18 cellular contexts compared by ENCODE assay signal in the genomic region with DNA sequence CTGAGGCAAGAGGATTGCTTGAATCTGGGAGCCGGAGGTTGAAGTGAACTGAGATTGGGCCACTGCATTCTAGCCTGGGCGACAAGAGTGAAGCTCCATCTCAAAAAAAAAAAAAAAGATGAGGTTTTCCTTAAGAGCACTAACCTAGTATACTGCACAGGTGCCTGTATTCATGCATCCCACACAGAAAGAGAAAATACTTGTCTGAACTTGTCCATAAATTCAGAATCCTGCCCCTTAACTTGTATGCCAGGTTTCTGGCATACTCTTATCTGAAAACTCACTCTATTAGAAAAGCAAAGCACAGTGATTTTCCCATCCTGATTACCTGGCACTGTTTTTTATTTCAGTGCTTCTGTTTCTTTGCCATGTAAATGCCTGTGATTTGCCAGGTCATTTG.
DNase-seq lines count a peak whose midpoint lies in the region; ATAC-seq, FAIRE-seq and TF ChIP-seq lines count a peak whose summit lies in the region.
"Had no signal": no experiment of that assay in that cellular context is flagged by ENCODE, and none has a peak within 500 bp of the region (broad histone marks: within the 10 kb centered on the region; RNA-seq: fewer than 3 reads in every experiment).

No MANE protein-coding gene starts in this region.

- no peak overlapping the region for H3K27ac Mint-ChIP-seq in MCF 10A (ENCODE audit: low read depth, unreplicated experiment)
- H3K27ac Mint-ChIP-seq: CD4-positive, CD25-positive, alpha-beta regulatory T cell; HFFc6 had no signal

- in situ Hi-C loops in mammary epithelial cell (cut with MboI; ENCODE audit: low sequenced_read_pairs in 2 of 2) = loop anchor here in 1 of 2 donors (10.0 kb wide), 1 partner anchor 60 kb away; no protein-coding TSS in a partner anchor

- intact Hi-C loops in mammary epithelial cell (cut with micrococcal nuclease) = no loop called here
- intact Hi-C loops in MCF 10A (cut with micrococcal nuclease) = no loop called here

- H3K27ac ChIP-seq in mammary epithelial cell (ENCODE audit: insufficient read depth, low read depth, low read length) (peak overlapping the region; percentile 36), trophoblast cell (ENCODE audit: low read depth, low read length) (no peak overlapping the region)
- H3K27ac ChIP-seq: BLaER1 treated with 17β-estradiol and CSF1 and Interleukin-3, amounts not matched to agents 10 nM and 100 nM had no signal

- peaks cover 17% of the 10 kb centered on the region for H3K79me1 ChIP-seq in trophoblast cell (ENCODE audit: low read length)

- peak overlapping the region; percentile 88 for H2BK120ac ChIP-seq in trophoblast cell (ENCODE audit: insufficient read depth, low read length, poor library complexity)

- H2AFZ ChIP-seq in mammary epithelial cell (ENCODE audit: low read depth, low read length) (no peak overlapping the region), trophoblast cell (ENCODE audit: insufficient read depth, low read length, poor library complexity) (no peak overlapping the region)

- DNase-seq in mammary epithelial cell = peak; percentile 60
- no peak for DNase-seq in MCF 10A (ENCODE audit: unreplicated experiment)
- peak; percentile 79 for DNase-seq in bronchial epithelial cell (ENCODE audit: low read depth)
- no peak for DNase-seq in trophoblast cell
- no peak for DNase-seq in NCI-H226
- no peak for DNase-seq in AML-193 (lab: John Stamatoyannopoulos, UW)
- DNase-seq: 8988T; Calu3; CD4-positive, CD25-positive, alpha-beta regulatory T cell; DND-41; GF-D8; HFFc6 had no signal

- H2BK5ac ChIP-seq in trophoblast cell (ENCODE audit: low read depth, low read length, poor library complexity) = peak overlapping the region; percentile 79

- H2BK12ac ChIP-seq in trophoblast cell (ENCODE audit: low read length) = peak overlapping the region; percentile 99

- 95% methylated on average over 2 of the region's 2 CpGs for WGBS in mammary epithelial cell (ENCODE audit: low coverage, missing lambda C conversion rate)
- no CpG with 5 or more reads among the region's 2 CpGs for WGBS in trophoblast cell (ENCODE audit: extremely low coverage, insufficient coverage, insufficient read length)

- H3K36me3 Mint-ChIP-seq in MCF 10A (ENCODE audit: insufficient read depth, unreplicated experiment) = no peaks in the 10 kb centered on the region
- H3K36me3 Mint-ChIP-seq: CD4-positive, CD25-positive, alpha-beta regulatory T cell had no signal

- no peak overlapping the region for H3K18ac ChIP-seq in trophoblast cell (ENCODE audit: low read length)

- no peak for FAIRE-seq in bronchial epithelial cell (lab: Jason Lieb, UNC)
- FAIRE-seq: H1, HepG2, HTR-8/SVneo had no signal

- no peak overlapping the region for H3K23ac ChIP-seq in trophoblast cell (ENCODE audit: low read length)

- H3K27me3 Mint-ChIP-seq in MCF 10A (ENCODE audit: insufficient read depth, unreplicated experiment) = no peaks in the 10 kb centered on the region

- no peaks in the 10 kb centered on the region for H3K27me3 ChIP-seq in mammary epithelial cell (ENCODE audit: insufficient read depth, low read length)
- H3K27me3 ChIP-seq in bronchial epithelial cell (ENCODE audit: control insufficient read depth, insufficient read depth, low read length) = no peaks in the 10 kb centered on the region
- H3K27me3 ChIP-seq in trophoblast cell (ENCODE audit: insufficient read depth, low read length) = no peaks in the 10 kb centered on the region
- H3K27me3 ChIP-seq: BLaER1 treated with 17β-estradiol and CSF1 and Interleukin-3, amounts not matched to agents 10 nM and 100 nM had no signal

- TF ChIP-seq CTCF in mammary epithelial cell (conservative IDR thresholded peaks at IDR 0.05 in 1 of 2, IDR thresholded peaks at IDR 0.05 in 1 of 2; ENCODE audit: extremely low read depth in 1 of 2, insufficient read depth in 1 of 2, low read depth in 1 of 2, low read length in 2 of 2) = no peak
- TF ChIP-seq CTCF in MCF 10A (IDR thresholded peaks at IDR 0.05; ENCODE audit: unreplicated experiment) = no peak
- TF ChIP-seq CTCF in bronchial epithelial cell (IDR thresholded peaks at IDR 0.05; ENCODE audit: insufficient read depth, low read length, severe bottlenecking) = no peak

- H3K14ac ChIP-seq in trophoblast cell (ENCODE audit: low read length) = peak overlapping the region; percentile 51

- H3K9me3 ChIP-seq in mammary epithelial cell (replicated peaks; ENCODE audit: insufficient read depth, low read length) (no peaks in the 10 kb centered on the region), trophoblast cell (ENCODE audit: insufficient read depth, low read depth, low read length) (no peaks in the 10 kb centered on the region)
- H3K9me3 ChIP-seq: BLaER1 treated with 17β-estradiol and CSF1 and Interleukin-3, amounts not matched to agents 10 nM and 100 nM; HAP-1 had no signal

- H3K4me3 Mint-ChIP-seq in MCF 10A (ENCODE audit: unreplicated experiment) = no peak overlapping the region
- H3K4me3 Mint-ChIP-seq: CD4-positive, CD25-positive, alpha-beta regulatory T cell; HFFc6 had no signal

- H3K4me2 ChIP-seq in mammary epithelial cell (ENCODE audit: insufficient read depth, low read depth, low read length) (peak overlapping the region; percentile 27), trophoblast cell (ENCODE audit: low read length) (no peak overlapping the region)

- dilution Hi-C loops in mammary epithelial cell (cut with HindIII; ENCODE audit: low sequenced_read_pairs) = no loop called here

- peak overlapping the region; percentile 62 for H4K91ac ChIP-seq in trophoblast cell (ENCODE audit: low read depth, low read length)

- H3K4ac ChIP-seq in trophoblast cell (ENCODE audit: low read depth, low read length) = no peak overlapping the region

- no peak overlapping the region for H3K4me3 ChIP-seq in mammary epithelial cell (replicated peaks in 1 of 3; ENCODE audit: insufficient read depth in 1 of 3, low read depth in 2 of 3, low read length in 3 of 3)
- no peak overlapping the region for H3K4me3 ChIP-seq in bronchial epithelial cell (ENCODE audit: low read depth, low read length)
- H3K4me3 ChIP-seq in trophoblast cell (ENCODE audit: low read depth, low read length) = no peak overlapping the region
- H3K4me3 ChIP-seq: BLaER1 treated with 17β-estradiol and CSF1 and Interleukin-3, amounts not matched to agents 10 nM and 100 nM; HAP-1 had no signal

- H3K36me3 ChIP-seq in mammary epithelial cell (ENCODE audit: insufficient read depth, low read length) (no peaks in the 10 kb centered on the region), bronchial epithelial cell (ENCODE audit: control insufficient read depth, insufficient read depth, low read length) (no peaks in the 10 kb centered on the region), trophoblast cell (ENCODE audit: control insufficient read depth in 1 of 2, insufficient read depth in 2 of 2, low read length in 2 of 2) (no peaks in the 10 kb centered on the region)
- H3K36me3 ChIP-seq: BLaER1 treated with 17β-estradiol and CSF1 and Interleukin-3, amounts not matched to agents 10 nM and 100 nM; HAP-1 had no signal

- POLR2A ChIA-PET in MCF 10A (lab: Yijun Ruan, JAX) = no interaction called here

- no peaks in the 10 kb centered on the region for H3K79me2 ChIP-seq in mammary epithelial cell (ENCODE audit: insufficient read depth, low read length)
- no peaks in the 10 kb centered on the region for H3K79me2 ChIP-seq in trophoblast cell (ENCODE audit: control insufficient read depth, insufficient read depth, low read length, poor library complexity)

- H3K9ac ChIP-seq in mammary epithelial cell (ENCODE audit: insufficient read depth, low read length) (no peak overlapping the region), trophoblast cell (ENCODE audit: low read length) (no peak overlapping the region)
- H3K9ac ChIP-seq: BLaER1 treated with 17β-estradiol and CSF1 and Interleukin-3, amounts not matched to agents 10 nM and 100 nM had no signal

- H2AK5ac ChIP-seq in trophoblast cell (ENCODE audit: low read length) = peak overlapping the region; percentile 83

- CTCF ChIA-PET in mammary epithelial cell (lab: Charles Lee; ENCODE audit: low non-redundant PET) = no interaction called here
- CTCF ChIA-PET in MCF 10A (lab: Yijun Ruan, JAX) = no interaction called here

- no peak for ATAC-seq in HG03442 (IDR thresholded peaks at IDR 0.05; ENCODE audit: unreplicated experiment)
- ATAC-seq: HepG2 had no signal

- H4K12ac ChIP-seq in trophoblast cell (ENCODE audit: low read depth, low read length) = no peak overlapping the region

- no TSS peak for BruUV-seq in mammary epithelial cell (replicated peaks; lab: Mats Ljungman, UMichigan)
- no TSS peak for BruUV-seq in MCF 10A (replicated peaks; lab: Mats Ljungman, UMichigan)

- peak overlapping the region; percentile 19 for H4K8ac ChIP-seq in trophoblast cell (ENCODE audit: low read depth, low read length)

- H3K4me1 ChIP-seq in mammary epithelial cell (ENCODE audit: insufficient read depth, low read length) (peaks cover 38% of the 10 kb centered on the region), trophoblast cell (ENCODE audit: control insufficient read depth in 1 of 2, insufficient read depth in 2 of 2, low read length in 2 of 2) (peaks cover 0 to 3% of the 10 kb centered on the region in 2 experiments)
- H3K4me1 ChIP-seq: HAP-1 had no signal

- no peaks in the 10 kb centered on the region for H3K9me3 Mint-ChIP-seq in MCF 10A (ENCODE audit: unreplicated experiment)
- H3K9me3 Mint-ChIP-seq: HFFc6 had no signal

- H4K20me1 ChIP-seq in mammary epithelial cell (ENCODE audit: insufficient read depth, low read length) = no peaks in the 10 kb centered on the region
- H4K20me1 ChIP-seq: BLaER1 treated with 17β-estradiol and CSF1 and Interleukin-3, amounts not matched to agents 10 nM and 100 nM had no signal

- no peaks in the 10 kb centered on the region for H3K4me1 Mint-ChIP-seq in MCF 10A (ENCODE audit: insufficient read depth, unreplicated experiment)

Comparison
In these comparisons a context has a peak if more than half of its experiments do, and no peak if none do; other contexts are left out.
1. DNase-seq: peak in mammary epithelial cell (single experiment) and bronchial epithelial cell (single experiment); none in MCF 10A (single experiment), trophoblast cell (0 of 2), NCI-H226 (single experiment) and AML-193 (0 of 2).